Comparison of ENCODE assay signal across 8 cellular contexts in the genomic region with DNA sequence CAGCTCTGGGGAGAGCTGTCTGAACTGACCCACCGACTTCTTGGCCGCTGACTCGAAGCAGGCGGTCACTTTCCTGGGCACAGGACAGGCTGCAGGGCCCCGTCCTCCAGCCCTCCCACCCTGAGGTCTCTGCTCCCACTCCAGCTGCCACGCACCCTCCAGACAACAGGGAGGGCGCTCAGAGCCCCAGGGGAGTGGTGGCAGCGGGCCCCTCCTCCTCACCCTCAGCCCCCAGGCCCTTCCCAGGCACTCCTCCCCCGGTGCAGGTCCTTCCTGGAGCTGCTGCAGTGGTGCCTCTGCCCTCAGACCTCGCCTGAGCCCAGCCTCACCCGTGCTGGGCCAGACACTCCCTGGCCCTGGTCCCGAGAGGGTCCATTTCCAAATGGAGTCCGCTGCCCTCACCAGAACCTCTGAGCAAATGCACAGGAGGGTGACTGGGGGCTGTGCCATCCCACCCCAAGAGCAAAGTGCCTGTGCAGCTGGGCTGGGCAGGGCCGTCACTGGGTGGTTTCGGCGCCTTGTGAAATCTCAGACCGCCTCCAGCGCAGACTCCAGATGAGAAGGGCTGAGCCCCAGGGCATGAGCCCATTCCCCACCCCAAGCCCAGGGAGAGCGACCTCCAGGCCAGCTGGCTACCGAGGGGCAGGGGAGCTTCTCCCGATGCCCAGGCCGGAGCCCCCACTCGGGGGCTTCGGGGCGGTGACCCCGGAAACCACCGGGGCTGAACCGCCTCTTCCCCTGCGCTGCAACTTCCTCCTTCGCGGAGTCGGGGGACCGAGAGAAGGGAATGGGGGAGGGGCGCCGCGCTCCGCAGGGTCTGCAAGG. TPM values are rescaled to one million over a fixed set of nuclear protein-coding genes. Genes with fewer than 3 reads are reported as not detected.
DNase-seq lines count a peak whose midpoint lies in the region; ATAC-seq, FAIRE-seq and TF ChIP-seq lines count a peak whose summit lies in the region.

No MANE protein-coding gene starts in this region.

- H3K9me3 ChIP-seq in mononuclear cell (ENCODE audit: low read depth, low read length) (no peaks in the 10 kb centered on the region), upper lobe of right lung (no peaks in the 10 kb centered on the region)

- intact Hi-C loops in upper lobe of right lung (cut with DNase I) = no loop called here

- no peak for FAIRE-seq in RCC 7860 (lab: Jason Lieb, UNC)

- H3K27ac ChIP-seq in upper lobe of right lung = peak overlapping the region; percentile 84

- H3K4me3 ChIP-seq in mononuclear cell (ENCODE audit: low read length) (peak overlapping the region; percentile 94), upper lobe of right lung (peak overlapping the region; percentile 78)

- peak; percentile 38 for DNase-seq in NK-92 treated with Interleukin-12 subunit alpha and Interleukin-12 subunit beta, amount 100 ng/mL, for 24 hours (lab: John Stamatoyannopoulos, UW)
- DNase-seq in NK-92 (lab: John Stamatoyannopoulos, UW; ENCODE audit: unreplicated experiment) = no peak
- DNase-seq in RCC 7860 (ENCODE audit: low spot score) = peak; percentile 37
- peak; percentile 7 for DNase-seq in dermis blood vessel endothelial cell
- peak; percentile 84 for DNase-seq in upper lobe of right lung
- DNase-seq in putamen (ENCODE audit: low spot score) = no peak

- TF ChIP-seq CTCF in upper lobe of right lung (IDR thresholded peaks at IDR 0.05) = no peak

- peaks cover 10% of the 10 kb centered on the region for H3K36me3 ChIP-seq in upper lobe of right lung

- ATAC-seq in HG02938 (IDR thresholded peaks at IDR 0.05; ENCODE audit: unreplicated experiment) (peak; percentile 3), upper lobe of right lung (peak; percentile 58)

- H3K27me3 ChIP-seq in mononuclear cell (ENCODE audit: insufficient read depth, low read length) = no peaks in the 10 kb centered on the region
- H3K27me3 ChIP-seq in upper lobe of right lung = no peaks in the 10 kb centered on the region

- H3K4me1 ChIP-seq in mononuclear cell (ENCODE audit: insufficient read depth, low read length) (peaks cover 59% of the 10 kb centered on the region), upper lobe of right lung (peaks cover 21% of the 10 kb centered on the region)

RNA-seq across cellular contexts. Expression of a gene that starts 0.7 kb away (rescaled TPM):
- 135 and 286 TPM in 2 replicates for total RNA-seq in dermis blood vessel endothelial cell
- total RNA-seq in mononuclear cell = 388 TPM
- 257 TPM for total RNA-seq in upper lobe of right lung

RNA-seq across cellular contexts. Expression of a gene that starts 11.8 kb away (rescaled TPM):
- not detected in 2 replicates for total RNA-seq in dermis blood vessel endothelial cell
- total RNA-seq in mononuclear cell = 0.21 TPM
- total RNA-seq in upper lobe of right lung = not detected

RNA-seq across cellular contexts. Expression of a gene that starts 12.8 kb away (rescaled TPM):
- total RNA-seq in dermis blood vessel endothelial cell (63.3 and 119 TPM in 2 replicates), mononuclear cell (18.8 TPM), upper lobe of right lung (104 TPM)

RNA-seq across cellular contexts. Expression of a gene that starts 36.2 kb away (rescaled TPM):
- total RNA-seq in dermis blood vessel endothelial cell (0.09 TPM in 1 of 2 replicates, not detected in the other), mononuclear cell (6.0 TPM), upper lobe of right lung (7.0 TPM)

RNA-seq across cellular contexts. Expression of a gene that starts 56.1 kb away (rescaled TPM):
- total RNA-seq in dermis blood vessel endothelial cell (11.6 and 15.1 TPM in 2 replicates), mononuclear cell (130 TPM), upper lobe of right lung (50.6 TPM)

Comparison
In these comparisons a context has a peak if more than half of its experiments do, and no peak if none do; other contexts are left out.
1. DNase-seq: peak in NK-92 treated with Interleukin-12 subunit alpha and Interleukin-12 subunit beta, amount 100 ng/mL, for 24 hours (single experiment), RCC 7860 (single experiment), dermis blood vessel endothelial cell (single experiment) and upper lobe of right lung (single experiment); none in NK-92 (single experiment) and putamen (single experiment).